9 cellular contexts compared by ENCODE assay signal in the genomic region with DNA sequence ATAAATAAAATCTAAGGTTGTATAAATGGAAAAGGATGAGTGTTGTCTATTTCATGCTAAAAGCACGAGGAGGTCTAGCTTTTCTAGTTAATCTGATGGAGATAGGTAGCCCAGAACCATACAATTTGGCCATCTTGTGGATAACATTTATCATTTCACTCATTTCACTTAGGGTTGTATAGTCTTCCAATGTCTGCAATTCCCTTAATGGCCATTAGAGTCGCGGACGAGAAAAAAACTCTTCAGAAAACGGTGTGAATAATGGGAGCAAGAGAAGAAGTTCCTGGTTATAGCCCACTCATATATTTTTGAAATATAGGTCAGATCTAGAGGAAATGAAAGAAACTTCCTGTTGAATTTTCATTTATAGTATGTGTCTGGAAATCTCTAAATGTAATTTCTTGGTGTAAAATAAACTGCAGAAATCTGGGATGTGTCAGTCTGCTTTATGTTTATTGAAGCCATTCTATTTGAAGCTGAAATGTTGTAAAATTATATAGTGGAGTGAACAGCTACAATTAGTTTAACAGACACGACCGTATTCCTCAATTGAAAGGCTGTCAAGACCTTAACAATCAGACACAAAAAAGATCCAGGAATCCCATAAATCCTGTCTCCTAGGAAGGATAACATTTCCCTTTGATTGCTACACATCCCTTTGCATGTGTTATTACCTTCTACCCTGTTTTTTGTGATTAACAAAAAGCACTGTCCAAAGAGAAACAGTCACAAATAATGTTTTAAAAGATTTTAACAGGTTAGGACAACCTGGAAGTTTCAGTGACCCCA. TPM values are rescaled to one million over a fixed set of nuclear protein-coding genes. Genes with fewer than 3 reads are reported as not detected.
A peak's percentile ranks its signal among the peaks of the same experiment; 100 is the strongest.
DNase-seq lines count a peak whose midpoint lies in the region; TF ChIP-seq lines count a peak whose summit lies in the region.
"Had no signal": no experiment of that assay in that cellular context is flagged by ENCODE, and none has a peak within 500 bp of the region (broad histone marks: within the 10 kb centered on the region; RNA-seq: fewer than 3 reads in every experiment).

No MANE protein-coding gene starts in this region.

- no peaks in the 10 kb centered on the region for H3K79me2 ChIP-seq in Loucy (ENCODE audit: insufficient read depth, low read length)

- no peak overlapping the region for H2BK5ac ChIP-seq in mesenchymal stem cell (ENCODE audit: low read depth, low read length, poor library complexity, severe bottlenecking)

- H3K9ac ChIP-seq in Loucy (ENCODE audit: low read depth, low read length, poor library complexity, severe bottlenecking), result no peak overlapping the region
- no peak overlapping the region for H3K9ac ChIP-seq in mesenchymal stem cell (ENCODE audit: low read length)

- H3K4me2 ChIP-seq in Loucy (ENCODE audit: low read depth, low read length, poor library complexity, severe bottlenecking) (no peak overlapping the region), mesenchymal stem cell (ENCODE audit: low read length, poor library complexity, severe bottlenecking) (no peak overlapping the region)

- no peak overlapping the region for H3K14ac ChIP-seq in mesenchymal stem cell (ENCODE audit: low read length in 2 of 2)

- TF ChIP-seq CTCF in C4-2B (conservative IDR thresholded peaks at IDR 0.05) (peak; percentile 67), Loucy (conservative IDR thresholded peaks at IDR 0.05; ENCODE audit: low read length) (peak; percentile 43), astrocyte of the spinal cord (IDR thresholded peaks at IDR 0.05; ENCODE audit: low read depth, low read length) (peak; percentile 44)

- in situ Hi-C loops in astrocyte of the spinal cord (cut with HindIII; ENCODE audit: low sequenced_read_pairs), result no loop called here

- H3K27ac ChIP-seq in C4-2B, result no peak overlapping the region
- H3K27ac ChIP-seq in mesenchymal stem cell (ENCODE audit: low read length, poor library complexity, severe bottlenecking), result no peak overlapping the region

- no peak overlapping the region for H4K91ac ChIP-seq in mesenchymal stem cell (ENCODE audit: low read length)

- H2AK5ac ChIP-seq in mesenchymal stem cell (ENCODE audit: low read length, severe bottlenecking), result no peak overlapping the region

- H3K23ac ChIP-seq in mesenchymal stem cell (ENCODE audit: low read length in 2 of 2), result no peak overlapping the region

- no peak overlapping the region for H3K4ac ChIP-seq in mesenchymal stem cell (ENCODE audit: low read depth in 1 of 2, low read length in 2 of 2)

- H3K4me1 ChIP-seq in Loucy (ENCODE audit: insufficient read depth, low read length, poor library complexity, severe bottlenecking) (peaks cover 7% of the 10 kb centered on the region), mesenchymal stem cell (ENCODE audit: control insufficient read depth, insufficient read depth, low read depth, low read length) (no peaks in the 10 kb centered on the region)

- DNase-seq in astrocyte of the spinal cord (ENCODE audit: low read depth, low spot score), result no peak
- peak; percentile 51 for DNase-seq in mesenchymal stem cell
- no peak for DNase-seq in stimulated activated CD4-positive, alpha-beta T cell treated with anti-CD3 and anti-CD28 coated beads, Interleukin-15, amount 100 ng/mL, for 24 hours
- no peak for DNase-seq in activated CD4-positive, CD25-positive, alpha-beta regulatory T cell treated with anti-CD3 and anti-CD28 coated beads, Interleukin-2, amount 50 U/mL, for 72 hours
- no peak for DNase-seq in superior temporal gyrus (ENCODE audit: extremely low spot score)
- no peak for DNase-seq in amniotic stem cell (lab: John Stamatoyannopoulos, UW)
- DNase-seq: activated naive CD4-positive, alpha-beta T cell treated with Interleukin-2 at 50 U/mL for 16 hours had no signal

- H4K20me1 ChIP-seq in Loucy (ENCODE audit: insufficient read depth, low read length, poor library complexity, severe bottlenecking), result no peaks in the 10 kb centered on the region

- no peak overlapping the region for H4K8ac ChIP-seq in mesenchymal stem cell (ENCODE audit: low read length)

- H3K9me3 ChIP-seq in Loucy (ENCODE audit: insufficient read depth, low read depth, low read length) (no peaks in the 10 kb centered on the region), mesenchymal stem cell (ENCODE audit: control insufficient read depth, low read length) (no peaks in the 10 kb centered on the region)

- H2AFZ ChIP-seq in Loucy (ENCODE audit: low read length), result no peak overlapping the region
- H2AFZ ChIP-seq in mesenchymal stem cell (ENCODE audit: low read depth, low read length), result no peak overlapping the region

- H3K27me3 ChIP-seq in Loucy (ENCODE audit: insufficient read depth, low read length, poor library complexity, severe bottlenecking) (no peaks in the 10 kb centered on the region), mesenchymal stem cell (ENCODE audit: control insufficient read depth in 1 of 2, insufficient read depth in 1 of 2, low read length in 2 of 2) (peaks cover 0 to 5% of the 10 kb centered on the region in 2 experiments)

- no peaks in the 10 kb centered on the region for H3F3A ChIP-seq in Loucy (ENCODE audit: low read depth)

- H2BK120ac ChIP-seq in mesenchymal stem cell (ENCODE audit: low read depth, low read length), result no peak overlapping the region

- H3K9me2 ChIP-seq in Loucy (replicated peaks; ENCODE audit: low read depth, low read length), result no peaks in the 10 kb centered on the region

- H3K36me3 ChIP-seq in Loucy (ENCODE audit: insufficient read depth, low read length) (no peaks in the 10 kb centered on the region), mesenchymal stem cell (ENCODE audit: control insufficient read depth in 1 of 2, insufficient read depth in 2 of 2, low read depth in 1 of 2, low read length in 2 of 2) (no peaks in the 10 kb centered on the region)

- H2BK12ac ChIP-seq in mesenchymal stem cell (ENCODE audit: low read length in 2 of 2), result no peak overlapping the region

- H3K4me3 ChIP-seq in Loucy (ENCODE audit: low read length, poor library complexity, severe bottlenecking), result no peak overlapping the region
- H3K4me3 ChIP-seq in astrocyte of the spinal cord (ENCODE audit: low read depth, low read length), result no peak overlapping the region
- H3K4me3 ChIP-seq in mesenchymal stem cell (ENCODE audit: insufficient read depth in 1 of 2, low read depth in 1 of 2, low read length in 2 of 2), result no peak overlapping the region

- H3K79me1 ChIP-seq in mesenchymal stem cell (replicated peaks; ENCODE audit: low read length, poor library complexity, severe bottlenecking), result no peaks in the 10 kb centered on the region

- H2BK15ac ChIP-seq in mesenchymal stem cell (ENCODE audit: low read depth, poor library complexity, severe bottlenecking), result no peak overlapping the region

- H3K18ac ChIP-seq in mesenchymal stem cell (ENCODE audit: low read depth in 1 of 2, low read length in 2 of 2), result no peak overlapping the region

- WGBS in mesenchymal stem cell, result 35% methylated on average over 7 of the region's 7 CpGs

RNA-seq across cellular contexts. Expression of a gene that starts 47.7 kb away (rescaled TPM):
- 48.1 TPM for polyA plus RNA-seq in mesenchymal stem cell (2013, experiment 1 of 2)
- polyA plus RNA-seq in mesenchymal stem cell (2013, experiment 2 of 2), result 51.9 TPM
